Comparison of ENCODE assay signal across 12 cellular contexts in genomic region chr7:155509025-155509724, GRCh38. TPM values are rescaled to one million over a fixed set of nuclear protein-coding genes. Genes with fewer than 3 reads are reported as not detected.
DNase-seq lines count a peak whose midpoint lies in the region; ATAC-seq, FAIRE-seq and TF ChIP-seq lines count a peak whose summit lies in the region.
"Had no signal": no experiment of that assay in that cellular context is flagged by ENCODE, and none has a peak within 500 bp of the region (broad histone marks: within the 10 kb centered on the region; RNA-seq: fewer than 3 reads in every experiment).

No MANE protein-coding gene starts in this region.

- peaks cover 0 to 14% (median 2%) of the 10 kb centered on the region in 4 experiments; a peak in 5 of 7 replicates for H3K4me1 ChIP-seq in H1 (replicated peaks in 1 of 4; ENCODE audit: control insufficient read depth in 3 of 4, insufficient read depth in 4 of 4, low read length in 3 of 4)
- H3K4me1 ChIP-seq in neuron (ENCODE audit: insufficient read depth, low read length): peaks cover 52% of the 10 kb centered on the region

- no peak for TF ChIP-seq CTCF in H1 (IDR thresholded peaks at IDR 0.05; ENCODE audit: control extremely low read depth in 1 of 3, insufficient read depth in 1 of 3, low read depth in 1 of 3, low read length in 3 of 3)

- no peak for TF ChIP-seq EP300 in H1 (IDR thresholded peaks at IDR 0.05; ENCODE audit: borderline replicate concordance in 1 of 2, low read depth in 2 of 2, low read length in 2 of 2)

- H4K8ac ChIP-seq in H1 (ENCODE audit: extremely low read depth, insufficient read depth, low read length): no peak overlapping the region

- H4K20me1 ChIP-seq in H1 (replicated peaks in 1 of 2; ENCODE audit: control insufficient read depth in 1 of 2, insufficient read depth in 2 of 2, low read length in 2 of 2): peaks cover 15 to 21% of the 10 kb centered on the region in 2 experiments

- H4K91ac ChIP-seq in H1 (replicated peaks; ENCODE audit: insufficient read length, low read length): no peak overlapping the region

- no peak overlapping the region for H3K9ac ChIP-seq in H1 (replicated peaks in 1 of 4; ENCODE audit: extremely low read depth in 1 of 4, low read depth in 3 of 4, low read length in 3 of 4)

- peak overlapping the region; percentile 25 to 60 (median 31) for H3K4me3 ChIP-seq in H1 (ENCODE audit: extremely low read depth in 1 of 4, insufficient read depth in 2 of 4, low read depth in 3 of 4, low read length in 4 of 4)
- peak overlapping the region; percentile 56 for H3K4me3 ChIP-seq in neuron (ENCODE audit: low read length)

- WGBS in H1 (ENCODE audit: extremely low coverage in 1 of 2, insufficient coverage in 1 of 2, insufficient read length in 1 of 2, insufficient replicate concordance in 2 of 2, low coverage in 1 of 2, low lambda C conversion rate in 2 of 2, missing lambda C conversion rate in 1 of 2), 2 experiments: 2% methylated on average over 31 of the region's 32 CpGs; no CpG with 5 or more reads in 1 of the 2 experiments

- H3K79me1 ChIP-seq in H1 (ENCODE audit: low read depth, low read length): no peaks in the 10 kb centered on the region

- H3K4ac ChIP-seq in H1 (replicated peaks; ENCODE audit: insufficient read length, low read depth, low read length): no peak overlapping the region

- H2BK120ac ChIP-seq in H1 (replicated peaks; ENCODE audit: low read depth, low read length): no peak overlapping the region

- no peak overlapping the region for H2BK20ac ChIP-seq in H1 (ENCODE audit: low read length)

- no peak for FAIRE-seq in H1 (lab: Jason Lieb, UNC)
- FAIRE-seq: D721Med had no signal

- H3K23ac ChIP-seq in H1 (ENCODE audit: insufficient read length): no peak overlapping the region

- H2AFZ ChIP-seq in H1 (ENCODE audit: low read length) (no peak overlapping the region), neuron (ENCODE audit: low read depth, low read length) (peak overlapping the region; percentile 88)

- POLR2A ChIA-PET in H1 (lab: Charles Lee; ENCODE audit: partially characterized antibody): interaction anchor here (1.4 to 1.7 kb wide), 3 partner anchors 11 to 43 kb away, joined by 3 to 4 read pairs (median 3); no protein-coding TSS in a partner anchor

- peak overlapping the region in 3 of 4 donors; percentile 59 to 80 (median 70) for H3K4me3 Mint-ChIP-seq in IgD-negative memory B cell

- DNase-seq in ELF-1 (ENCODE audit: low read depth, low spot score) (peak; percentile 37), H1 (ENCODE audit: low read depth in 1 of 2, low spot score in 2 of 2) (no peak), SIG-M5 treated with dmso at 0.1 percent for 504 hours (lab: John Stamatoyannopoulos, UW; ENCODE audit: unreplicated experiment) (no peak), NCI-H1417 (lab: John Stamatoyannopoulos, UW) (no peak)
- DNase-seq: NCI-H1048; stimulated activated CD8-positive, alpha-beta memory T cell treated with anti-CD3 and anti-CD28 coated beads, Interleukin-4, amount 100 ng/mL, for 48 hours had no signal

- no peak overlapping the region for H2AK5ac ChIP-seq in H1 (ENCODE audit: low read depth, low read length)

- H3K27ac ChIP-seq in H1 (ENCODE audit: low read depth, low read length): no peak overlapping the region

- H3K9me3 ChIP-seq in H1 (ENCODE audit: insufficient read depth in 2 of 2, low read depth in 1 of 2, low read length in 1 of 2): no peaks in the 10 kb centered on the region
- no peaks in the 10 kb centered on the region for H3K9me3 ChIP-seq in neuron (ENCODE audit: low read length)

- peaks cover 8% of the 10 kb centered on the region for H3K36me3 Mint-ChIP-seq in IgD-negative memory B cell

- CTCF ChIA-PET in H1 (lab: Charles Lee; ENCODE audit: partially characterized antibody): interaction anchor here (1.1 to 1.9 kb wide), 7 partner anchors 11 to 104 kb away, joined by 3 to 6 read pairs (median 5); no protein-coding TSS in a partner anchor

- peaks cover 60 to 98% (median 81%) of the 10 kb centered on the region in 4 experiments for H3K27me3 ChIP-seq in H1 (replicated peaks in 1 of 4; ENCODE audit: control insufficient read depth in 3 of 4, extremely low read depth in 1 of 4, insufficient read depth in 3 of 4, low read length in 3 of 4)
- peaks cover 4% of the 10 kb centered on the region for H3K27me3 ChIP-seq in neuron (ENCODE audit: insufficient read depth, low read length)

- TF ChIP-seq POLR2A in H1 (IDR thresholded peaks at IDR 0.05; ENCODE audit: control extremely low read depth in 1 of 2, low read depth in 2 of 2, low read length in 2 of 2): no peak

- no peak overlapping the region for H2BK12ac ChIP-seq in H1 (ENCODE audit: low read depth, low read length)

- H3K4me2 ChIP-seq in H1 (ENCODE audit: insufficient read depth in 1 of 2, low read depth in 2 of 2, low read length in 2 of 2): peak overlapping the region; percentile 49 to 69

- H3K56ac ChIP-seq in H1 (replicated peaks; ENCODE audit: insufficient read length, low read depth, low read length): no peak overlapping the region

- H2BK5ac ChIP-seq in H1 (ENCODE audit: low read depth, low read length): no peak overlapping the region

- no peaks in the 10 kb centered on the region; a peak in 1 of 8 replicates for H3K36me3 ChIP-seq in H1 (ENCODE audit: control insufficient read depth in 2 of 4, insufficient read depth in 4 of 4, low read length in 3 of 4)
- H3K36me3 ChIP-seq in neuron (ENCODE audit: insufficient read depth, low read length): no peaks in the 10 kb centered on the region

- H3K4me1 Mint-ChIP-seq in IgD-negative memory B cell: peaks cover 6 to 21% (median 17%) of the 10 kb centered on the region in 3 donors

- peaks cover 0 to 14% (median 4%) of the 10 kb centered on the region in 3 donors for H3K9me3 Mint-ChIP-seq in IgD-negative memory B cell

- peaks cover 54% of the 10 kb centered on the region for H3K27me3 Mint-ChIP-seq in IgD-negative memory B cell

- TF ChIP-seq RAD21 in H1 (IDR thresholded peaks at IDR 0.05 in 1 of 2, conservative IDR thresholded peaks at IDR 0.05 in 1 of 2; ENCODE audit: low read depth in 2 of 2, low read length in 2 of 2): no peak

- no peaks in the 10 kb centered on the region for H3K79me2 ChIP-seq in H1 (ENCODE audit: control insufficient read depth in 1 of 2, insufficient read depth in 2 of 2, low read length in 2 of 2)

- H3K14ac ChIP-seq in H1 (ENCODE audit: insufficient read length): no peak overlapping the region

- H3K23me2 ChIP-seq in H1 (ENCODE audit: low read depth, low read length): peaks cover 3% of the 10 kb centered on the region

- H3K27ac Mint-ChIP-seq in IgD-negative memory B cell: peak overlapping the region; percentile 46 to 84 (median 64)

- ATAC-seq in GM18868 (IDR thresholded peaks at IDR 0.05; ENCODE audit: unreplicated experiment): no peak

- no peak overlapping the region for H3K18ac ChIP-seq in H1 (ENCODE audit: extremely low read depth, low read length)

- no peak overlapping the region for H4K5ac ChIP-seq in H1 (ENCODE audit: insufficient read length, low read depth, low read length)

- H2BK15ac ChIP-seq in H1 (ENCODE audit: low read length): no peak overlapping the region

TF ChIP-seq in H1, 55 proteins besides CTCF, POLR2A, EP300 and RAD21:
- TF ChIP-seq EGR1 (IDR thresholded peaks at IDR 0.05; ENCODE audit: borderline replicate concordance, low read depth, low read length): peak; percentile 58; the same call in 1 of the 2 replicates
- no peak for TF ChIP-seq SIRT6 (IDR thresholded peaks at IDR 0.05; ENCODE audit: low read length)
- peak; percentile 46; the same call in 1 of the 2 replicates for TF ChIP-seq SUZ12 (IDR thresholded peaks at IDR 0.05; ENCODE audit: low read length)
- TF ChIP-seq RNF2 (IDR thresholded peaks at IDR 0.05; ENCODE audit: borderline replicate concordance, low read depth, low read length, missing control alignments, poor library complexity, severe bottlenecking): peak; percentile 33
- TF ChIP-seq KDM5A (IDR thresholded peaks at IDR 0.05; ENCODE audit: low read length): no peak
- peak; percentile 13 for TF ChIP-seq EZH2 (IDR thresholded peaks at IDR 0.05; ENCODE audit: low read depth, low read length, severe bottlenecking)
- peak; percentile 13; the same call in 1 of the 2 replicates for TF ChIP-seq TCF12 (IDR thresholded peaks at IDR 0.05; ENCODE audit: low read depth, low read length)

RNA-seq across cellular contexts. Expression of gene CNPY1, which starts 37.2 kb away (rescaled TPM):
- not detected for polyA plus RNA-seq in IgD-negative memory B cell
- not detected in 2 replicates for total RNA-seq in H1 (2021; fragmentation: NEBNext Ultra II Directional; extraction: Animal tissue kit (Norgen Biotek cat#: 25700))
- not detected in 2 replicates for polyA plus RNA-seq in H1 (2011; rRNA removed)
- polyA plus RNA-seq in H1 (2011; cell fraction: cytosol; rRNA removed): not detected
- polyA plus RNA-seq in H1 (2011; cell fraction: nucleus; rRNA removed): not detected
- not detected in 4 replicates for polyA plus RNA-seq in H1 (2012, experiment 1 of 2)
- not detected for polyA plus RNA-seq in H1 (2012, experiment 2 of 2)
- polyA plus RNA-seq in H1 (2013, experiment 1 of 2): not detected
- not detected for polyA plus RNA-seq in H1 (2013, experiment 2 of 2)
- polyA minus RNA-seq in H1 (2011; rRNA and poly(A)+ RNA removed): not detected in 2 replicates
- polyA minus RNA-seq in H1 (2011; cell fraction: cytosol; rRNA and poly(A)+ RNA removed): not detected
- 0.30 TPM for polyA minus RNA-seq in H1 (2011; cell fraction: nucleus; rRNA and poly(A)+ RNA removed)
- total RNA-seq: activated CD8-positive, alpha-beta memory T cell treated with anti-CD3 and anti-CD28 coated beads for 36 hours; SK-MEL-5 had no signal

RNA-seq across cellular contexts. Expression of gene EN2, which starts 51.2 kb away (rescaled TPM):
- not detected for polyA plus RNA-seq in IgD-negative memory B cell
- total RNA-seq in H1 (2021; fragmentation: NEBNext Ultra II Directional; extraction: Animal tissue kit (Norgen Biotek cat#: 25700)): not detected in 2 replicates
- 0.03 TPM in 1 of 2 replicates, not detected in the other for polyA plus RNA-seq in H1 (2011; rRNA removed)
- polyA plus RNA-seq in H1 (2011; cell fraction: cytosol; rRNA removed): not detected
- not detected for polyA plus RNA-seq in H1 (2011; cell fraction: nucleus; rRNA removed)
- polyA plus RNA-seq in H1 (2012, experiment 1 of 2): 0.04 TPM in 1 of 4 replicates, not detected in the others
- polyA plus RNA-seq in H1 (2012, experiment 2 of 2): not detected
- not detected for polyA plus RNA-seq in H1 (2013, experiment 1 of 2)
- not detected for polyA plus RNA-seq in H1 (2013, experiment 2 of 2)
- not detected in 2 replicates for polyA minus RNA-seq in H1 (2011; rRNA and poly(A)+ RNA removed)
- not detected for polyA minus RNA-seq in H1 (2011; cell fraction: cytosol; rRNA and poly(A)+ RNA removed)
- polyA minus RNA-seq in H1 (2011; cell fraction: nucleus; rRNA and poly(A)+ RNA removed): not detected
- total RNA-seq: activated CD8-positive, alpha-beta memory T cell treated with anti-CD3 and anti-CD28 coated beads for 36 hours had no signal
